In the genomic region with DNA sequence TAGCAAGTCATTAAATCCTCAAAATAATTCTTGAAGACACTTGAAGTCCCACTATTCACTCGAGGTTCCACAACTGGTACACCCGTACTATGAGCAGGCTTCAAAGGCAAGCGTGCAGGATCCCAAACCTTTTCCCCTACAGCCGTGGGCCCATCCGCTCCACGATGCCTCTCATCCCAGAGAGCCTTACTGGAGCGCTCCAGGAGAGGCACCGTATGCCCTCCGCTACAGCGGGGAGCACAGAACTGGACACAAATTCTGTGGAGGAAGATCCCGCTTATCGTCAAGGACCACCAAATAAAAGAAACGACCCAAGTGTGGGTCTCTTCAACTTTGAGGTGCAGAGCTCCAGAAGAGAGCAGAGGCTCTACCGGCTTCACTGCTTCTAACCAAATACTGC, we compare ENCODE assay signal across 8 cellular contexts. TPM values are rescaled to one million over a fixed set of nuclear protein-coding genes. Genes with fewer than 3 reads are reported as not detected.
DNase-seq lines count a peak whose midpoint lies in the region; ATAC-seq and TF ChIP-seq lines count a peak whose summit lies in the region.

No MANE protein-coding gene starts in this region.

- ATAC-seq in memory B cell (ENCODE audit: low read depth): no peak

- peaks cover 24% of the 10 kb centered on the region for H3K36me3 Mint-ChIP-seq in activated naive CD4-positive, alpha-beta T cell treated with anti-CD3 and anti-CD28 coated beads for 36 hours (ENCODE audit: low read depth)
- peaks cover 11% of the 10 kb centered on the region for H3K36me3 Mint-ChIP-seq in memory B cell

- H3K36me3 ChIP-seq in brain microvascular endothelial cell (replicated peaks) (peaks cover 39% of the 10 kb centered on the region), uterus (no peaks in the 10 kb centered on the region)

- peak overlapping the region; percentile 50 for H3K27ac ChIP-seq in brain microvascular endothelial cell
- H3K27ac ChIP-seq in uterus: peak overlapping the region; percentile 36 to 58

- H3K4me1 ChIP-seq in uterus: no peaks in the 10 kb centered on the region

- intact Hi-C loops in activated naive CD4-positive, alpha-beta T cell treated with anti-CD3 and anti-CD28 coated beads for 36 hours (cut with micrococcal nuclease): loop anchor here (1.0 to 10.0 kb wide), 8 partner anchors 15 to 654 kb away; a partner anchor contains a TSS
- intact Hi-C loops in uterus (cut with DNase I; ENCODE audit: low total_unique reads): no loop called here

- H3K27me3 ChIP-seq in brain microvascular endothelial cell (replicated peaks) (no peaks in the 10 kb centered on the region), uterus (no peaks in the 10 kb centered on the region)

- in situ Hi-C loops in brain microvascular endothelial cell (cut with HindIII; ENCODE audit: low pct_ligation_motif_present, low sequenced_read_pairs): no loop called here

- CTCF ChIA-PET in activated naive CD4-positive, alpha-beta T cell treated with anti-CD3 and anti-CD28 coated beads for 36 hours (lab: Charles Lee): interaction anchor here (0.7 to 4.8 kb wide), 9 partner anchors 10 to 99 kb away, joined by 3 to 23 read pairs (median 10); a partner anchor contains a TSS

- H3K9me3 Mint-ChIP-seq in activated naive CD4-positive, alpha-beta T cell treated with anti-CD3 and anti-CD28 coated beads for 36 hours: no peaks in the 10 kb centered on the region
- H3K9me3 Mint-ChIP-seq in memory B cell: no peaks in the 10 kb centered on the region

- H3K4me3 ChIP-seq in brain microvascular endothelial cell (ENCODE audit: low read depth, low read length) (peak overlapping the region; percentile 97), uterus (peak overlapping the region; percentile 77 to 95)

- H3K9me3 ChIP-seq in uterus: no peaks in the 10 kb centered on the region

- TF ChIP-seq POLR2A in uterus (IDR thresholded peaks at IDR 0.05): no peak

- peak overlapping the region; percentile 93 for H3K27ac Mint-ChIP-seq in activated naive CD4-positive, alpha-beta T cell treated with anti-CD3 and anti-CD28 coated beads for 36 hours
- H3K27ac Mint-ChIP-seq in memory B cell: peak overlapping the region; percentile 83

- peak overlapping the region; percentile 95 for H3K4me3 Mint-ChIP-seq in activated naive CD4-positive, alpha-beta T cell treated with anti-CD3 and anti-CD28 coated beads for 36 hours
- peak overlapping the region; percentile 92 for H3K4me3 Mint-ChIP-seq in memory B cell

- H3K27me3 Mint-ChIP-seq in activated naive CD4-positive, alpha-beta T cell treated with anti-CD3 and anti-CD28 coated beads for 36 hours (ENCODE audit: low read depth): no peaks in the 10 kb centered on the region
- H3K27me3 Mint-ChIP-seq in memory B cell: no peaks in the 10 kb centered on the region

- no peak for DNase-seq in activated naive CD4-positive, alpha-beta T cell treated with anti-CD3 and anti-CD28 coated beads for 36 hours
- no peak for DNase-seq in activated naive CD4-positive, alpha-beta T cell (lab: John Stamatoyannopoulos, UW)
- DNase-seq in brain microvascular endothelial cell (no peak), memory B cell (ENCODE audit: low spot score in 2 of 2) (no peak), uterus (no peak), C1 segment of cervical spinal cord (lab: John Stamatoyannopoulos, UW) (no peak), HuH-7 (ENCODE audit: low spot score) (no peak), GM19238 (ENCODE audit: insufficient read length, low spot score) (no peak)

- TF ChIP-seq CTCF in brain microvascular endothelial cell (IDR thresholded peaks at IDR 0.05; ENCODE audit: low read depth, low read length, missing control alignments): no peak
- TF ChIP-seq CTCF in uterus (IDR thresholded peaks at IDR 0.05): no peak

- peaks cover 30% of the 10 kb centered on the region for H3K4me1 Mint-ChIP-seq in activated naive CD4-positive, alpha-beta T cell treated with anti-CD3 and anti-CD28 coated beads for 36 hours (ENCODE audit: low read depth)
- H3K4me1 Mint-ChIP-seq in memory B cell: peaks cover 4% of the 10 kb centered on the region

RNA-seq across cellular contexts. Expression of a gene that starts 0.5 kb away (rescaled TPM):
- 10 to 100 TPM; 38.2 to 38.6 TPM for total RNA-seq in activated naive CD4-positive, alpha-beta T cell treated with anti-CD3 and anti-CD28 coated beads for 36 hours
- total RNA-seq in uterus: 10 to 100 TPM in 2 of 4 donors, 1 to 10 TPM in 2; 7.9 to 35.4 (median 15.8) TPM

RNA-seq across cellular contexts. Expression of a gene that starts 25.8 kb away (rescaled TPM):
- 1 to 10 TPM; 7.2 to 8.1 TPM for total RNA-seq in activated naive CD4-positive, alpha-beta T cell treated with anti-CD3 and anti-CD28 coated beads for 36 hours
- 10 to 100 TPM in 1 of 4 donors, 1 to 10 TPM in 2, not detected in 1; 2.8 to 14.4 (median 5.8) TPM for total RNA-seq in uterus

RNA-seq across cellular contexts. Expression of a gene that starts 50.8 kb away (rescaled TPM):
- total RNA-seq in activated naive CD4-positive, alpha-beta T cell treated with anti-CD3 and anti-CD28 coated beads for 36 hours: 1 to 10 TPM in 1 of 2 experiments, under 1 TPM in 1; 0.57 to 1.6 TPM
- under 1 TPM in 1 of 4 donors, not detected in 3; 0.28 TPM for total RNA-seq in uterus
